In genomic region chr2:207532676-207533075, GRCh38 we compare ENCODE assay signal across 15 cellular contexts. TPM values are rescaled to one million over a fixed set of nuclear protein-coding genes. Genes with fewer than 3 reads are reported as not detected.
DNase-seq lines count a peak whose midpoint lies in the region; ATAC-seq and TF ChIP-seq lines count a peak whose summit lies in the region.
"Had no signal": no experiment of that assay in that cellular context is flagged by ENCODE, and none has a peak within 500 bp of the region (broad histone marks: within the 10 kb centered on the region; RNA-seq: fewer than 3 reads in every experiment).

No MANE protein-coding gene starts in this region.

- H3K9me3 ChIP-seq in CD4-positive, CD25-positive, alpha-beta regulatory T cell (ENCODE audit: control insufficient read depth in 2 of 2, low read length in 2 of 2), result no peaks in the 10 kb centered on the region
- H3K9me3 ChIP-seq in adipocyte (ENCODE audit: control insufficient read depth, low read length) (no peaks in the 10 kb centered on the region), neural progenitor cell (ENCODE audit: low read depth) (no peaks in the 10 kb centered on the region)

- ATAC-seq in CD4-positive, CD25-positive, alpha-beta regulatory T cell (ENCODE audit: low read depth in 2 of 2), result no peak
- no peak for ATAC-seq in GM18858 (IDR thresholded peaks at IDR 0.05; ENCODE audit: unreplicated experiment)
- no peak for ATAC-seq in GM18870 (IDR thresholded peaks at IDR 0.05; ENCODE audit: unreplicated experiment)
- ATAC-seq: sciatic nerve had no signal

- H4K20me1 ChIP-seq in neural progenitor cell (ENCODE audit: low read depth), result peaks cover 68% of the 10 kb centered on the region

- peaks cover 0 to 2% (median 0%) of the 10 kb centered on the region in 7 donors for H3K9me3 Mint-ChIP-seq in CD4-positive, CD25-positive, alpha-beta regulatory T cell
- H3K9me3 Mint-ChIP-seq in IgD-negative memory B cell (peaks cover 0 to 2% (median 0%) of the 10 kb centered on the region in 3 donors), neural progenitor cell (no peaks in the 10 kb centered on the region)

- no peaks in the 10 kb centered on the region for H3K36me3 ChIP-seq in CD4-positive, CD25-positive, alpha-beta regulatory T cell (ENCODE audit: control insufficient read depth, insufficient read depth, low read length)
- H3K36me3 ChIP-seq in adipocyte (ENCODE audit: control insufficient read depth, insufficient read depth, low read length, severe bottlenecking) (no peaks in the 10 kb centered on the region), neural progenitor cell (peaks cover 9% of the 10 kb centered on the region)

- H3K4me3 ChIP-seq in CD4-positive, CD25-positive, alpha-beta regulatory T cell (ENCODE audit: low read depth, low read length), result peak overlapping the region; percentile 70
- no peak overlapping the region for H3K4me3 ChIP-seq in adipocyte (ENCODE audit: low read length)
- H3K4me3 ChIP-seq in neural progenitor cell, result no peak overlapping the region

- peak overlapping the region; percentile 100 for H3K27ac ChIP-seq in CD4-positive, CD25-positive, alpha-beta regulatory T cell (ENCODE audit: insufficient read depth, low read length, poor library complexity, severe bottlenecking)
- no peak overlapping the region for H3K27ac ChIP-seq in neural progenitor cell

- H3K27me3 Mint-ChIP-seq in CD4-positive, CD25-positive, alpha-beta regulatory T cell, result peaks cover 11% of the 10 kb centered on the region
- H3K27me3 Mint-ChIP-seq in IgD-negative memory B cell, result no peaks in the 10 kb centered on the region
- peaks cover 12% of the 10 kb centered on the region for H3K27me3 Mint-ChIP-seq in neural progenitor cell (ENCODE audit: insufficient read depth, low read depth)

- H2AFZ ChIP-seq in neural progenitor cell (replicated peaks), result no peak overlapping the region

- no peak for TF ChIP-seq CTCF in neural progenitor cell (IDR thresholded peaks at IDR 0.05)

- peaks cover 34 to 73% (median 54%) of the 10 kb centered on the region in 4 donors for H3K4me1 Mint-ChIP-seq in CD4-positive, CD25-positive, alpha-beta regulatory T cell
- H3K4me1 Mint-ChIP-seq in IgD-negative memory B cell (peaks cover 43 to 50% (median 46%) of the 10 kb centered on the region in 3 donors), neural progenitor cell (peaks cover 34% of the 10 kb centered on the region)

- H3K27ac Mint-ChIP-seq in CD4-positive, CD25-positive, alpha-beta regulatory T cell, result peak overlapping the region; percentile 63 to 99 (median 97)
- H3K27ac Mint-ChIP-seq in IgD-negative memory B cell, result peak overlapping the region; percentile 93 to 99 (median 99)
- no peak overlapping the region for H3K27ac Mint-ChIP-seq in neural progenitor cell

- peaks cover 76% of the 10 kb centered on the region for H3K79me2 ChIP-seq in neural progenitor cell (ENCODE audit: low read depth)

- H3K27me3 ChIP-seq in CD4-positive, CD25-positive, alpha-beta regulatory T cell (ENCODE audit: control insufficient read depth, insufficient read depth, low read length), result no peaks in the 10 kb centered on the region
- H3K27me3 ChIP-seq in adipocyte (replicated peaks; ENCODE audit: control insufficient read depth, insufficient read depth, low read length), result no peaks in the 10 kb centered on the region
- peaks cover 17% of the 10 kb centered on the region for H3K27me3 ChIP-seq in neural progenitor cell

- H3K4me3 Mint-ChIP-seq in CD4-positive, CD25-positive, alpha-beta regulatory T cell, result peak overlapping the region; percentile 90 to 99 (median 93)
- H3K4me3 Mint-ChIP-seq in IgD-negative memory B cell, result peak overlapping the region; percentile 94 to 99 (median 97)
- H3K4me3 Mint-ChIP-seq in neural progenitor cell, result no peak overlapping the region

- no peak for DNase-seq in CD4-positive, CD25-positive, alpha-beta regulatory T cell
- DNase-seq in adipocyte (ENCODE audit: low read depth) (no peak), neural progenitor cell (ENCODE audit: low spot score) (no peak), KG1 (lab: John Stamatoyannopoulos, UW) (no peak)
- no peak for DNase-seq in effector CD4-positive, alpha-beta T cell
- DNase-seq: activated CD8-positive, alpha-beta memory T cell treated with anti-CD3 and anti-CD28 coated beads for 24 hours; central memory CD4-positive, alpha-beta T cell; DMS 273 treated with DMSO at 0.1 percent for 48 hours; Kasumi-1; NCI-H446; SIG-M5 had no signal

- H3K9ac ChIP-seq in adipocyte (ENCODE audit: low read length) (peak overlapping the region; percentile 23), neural progenitor cell (no peak overlapping the region)

- peak overlapping the region; percentile 97 for H3K4me2 ChIP-seq in neural progenitor cell

- peaks cover 12% of the 10 kb centered on the region for H3F3A ChIP-seq in neural progenitor cell (ENCODE audit: low read depth)

- H3K36me3 Mint-ChIP-seq in CD4-positive, CD25-positive, alpha-beta regulatory T cell, result peaks cover 6% of the 10 kb centered on the region
- H3K36me3 Mint-ChIP-seq in IgD-negative memory B cell, result no peaks in the 10 kb centered on the region
- H3K36me3 Mint-ChIP-seq in neural progenitor cell, result peaks cover 20% of the 10 kb centered on the region

- peaks cover 79% of the 10 kb centered on the region for H3K4me1 ChIP-seq in CD4-positive, CD25-positive, alpha-beta regulatory T cell (ENCODE audit: control insufficient read depth, insufficient read depth, low read length, poor library complexity, severe bottlenecking)
- H3K4me1 ChIP-seq in adipocyte (ENCODE audit: control insufficient read depth, insufficient read depth, low read length) (peaks cover 40% of the 10 kb centered on the region), neural progenitor cell (peaks cover 21% of the 10 kb centered on the region)

RNA-seq across cellular contexts. Expression of gene CREB1, which starts 2.9 kb away (rescaled TPM):
- total RNA-seq in CD4-positive, CD25-positive, alpha-beta regulatory T cell, result 124 TPM
- 10 to 100 TPM; 69.0 to 96.8 (median 89.3) TPM for polyA plus RNA-seq in CD4-positive, CD25-positive, alpha-beta regulatory T cell
- polyA plus RNA-seq in IgD-negative memory B cell, result 84.5 TPM
- total RNA-seq in neural progenitor cell (ENCODE audit: low replicate concordance), result 118 and 164 TPM in 2 replicates
